Comparison of ENCODE assay signal across 14 cellular contexts in genomic region chr12:42090899-42091298, GRCh38. TPM values are rescaled to one million over a fixed set of nuclear protein-coding genes. Genes with fewer than 3 reads are reported as not detected.
DNase-seq lines count a peak whose midpoint lies in the region; ATAC-seq and TF ChIP-seq lines count a peak whose summit lies in the region.
"Had no signal": no experiment of that assay in that cellular context is flagged by ENCODE, and none has a peak within 500 bp of the region (broad histone marks: within the 10 kb centered on the region; RNA-seq: fewer than 3 reads in every experiment).

No MANE protein-coding gene starts in this region.

- no peaks in the 10 kb centered on the region for H3K9me3 Mint-ChIP-seq in activated T-helper 1 cell treated with anti-CD3 and anti-CD28 coated beads, Interleukin-12 subunit alpha, Interleukin-12 subunit beta, Interleukin-2, Interleukin-4 antibody, amounts not matched to agents 30 ng/mL and 10 ng/mL and 1 ng/mL, durations not matched to agents 14 hours and 24 hours and 36 hours
- H3K9me3 Mint-ChIP-seq: activated naive CD4-positive, alpha-beta T cell treated with anti-CD3 and anti-CD28 coated beads, Interleukin-2, amount 50 U/mL, for 24 hours; stimulated activated naive B cell treated with anti-CD40 and anti-IgM and Interleukin-4, amounts not matched to agents 10 μg/mL and 1 μg/mL and 100 μg/mL, for 72 hours had no signal

- no peak overlapping the region for H3K27ac Mint-ChIP-seq in activated T-helper 1 cell treated with anti-CD3 and anti-CD28 coated beads, Interleukin-12 subunit alpha, Interleukin-12 subunit beta, Interleukin-2, Interleukin-4 antibody, amounts not matched to agents 30 ng/mL and 10 ng/mL and 1 ng/mL, durations not matched to agents 14 hours and 24 hours and 36 hours
- H3K27ac Mint-ChIP-seq: activated naive CD4-positive, alpha-beta T cell treated with anti-CD3 and anti-CD28 coated beads, Interleukin-2, amount 50 U/mL, for 24 hours; stimulated activated naive B cell treated with anti-CD40 and anti-IgM and Interleukin-4, amounts not matched to agents 10 μg/mL and 1 μg/mL and 100 μg/mL, for 72 hours had no signal

- intact Hi-C loops in activated T-helper 1 cell treated with anti-CD3 and anti-CD28 coated beads, Interleukin-12 subunit alpha, Interleukin-12 subunit beta, Interleukin-2, Interleukin-4 antibody, amounts not matched to agents 30 ng/mL and 10 ng/mL and 1 ng/mL, durations not matched to agents 14 hours and 24 hours and 36 hours (cut with micrococcal nuclease), result no loop called here

- no peak overlapping the region for H3K4me3 Mint-ChIP-seq in activated T-helper 1 cell treated with anti-CD3 and anti-CD28 coated beads, Interleukin-12 subunit alpha, Interleukin-12 subunit beta, Interleukin-2, Interleukin-4 antibody, amounts not matched to agents 30 ng/mL and 10 ng/mL and 1 ng/mL, durations not matched to agents 14 hours and 24 hours and 36 hours
- H3K4me3 Mint-ChIP-seq: activated naive CD4-positive, alpha-beta T cell treated with anti-CD3 and anti-CD28 coated beads, Interleukin-2, amount 50 U/mL, for 24 hours; stimulated activated naive B cell treated with anti-CD40 and anti-IgM and Interleukin-4, amounts not matched to agents 10 μg/mL and 1 μg/mL and 100 μg/mL, for 72 hours had no signal

- TF ChIP-seq CTCF in AG09309 (IDR thresholded peaks at IDR 0.05; ENCODE audit: control insufficient read depth, insufficient read depth, low read depth, low read length, missing control alignments), result no peak
- no peak for TF ChIP-seq CTCF in choroid plexus epithelial cell (conservative IDR thresholded peaks at IDR 0.05; ENCODE audit: low read depth, low read length)

- ATAC-seq in HG03095 (IDR thresholded peaks at IDR 0.05; ENCODE audit: unreplicated experiment) (no peak), HG03521 (IDR thresholded peaks at IDR 0.05; ENCODE audit: unreplicated experiment) (no peak), HG03469 (IDR thresholded peaks at IDR 0.05; ENCODE audit: unreplicated experiment) (no peak)
- ATAC-seq: stimulated activated naive B cell treated with anti-CD40 and anti-IgM and Interleukin-4, amounts not matched to agents 10 μg/mL and 1 μg/mL and 100 μg/mL, for 72 hours had no signal

- no peaks in the 10 kb centered on the region for H3K27me3 Mint-ChIP-seq in activated T-helper 1 cell treated with anti-CD3 and anti-CD28 coated beads, Interleukin-12 subunit alpha, Interleukin-12 subunit beta, Interleukin-2, Interleukin-4 antibody, amounts not matched to agents 30 ng/mL and 10 ng/mL and 1 ng/mL, durations not matched to agents 14 hours and 24 hours and 36 hours (ENCODE audit: insufficient read depth)
- H3K27me3 Mint-ChIP-seq: activated naive CD4-positive, alpha-beta T cell treated with anti-CD3 and anti-CD28 coated beads, Interleukin-2, amount 50 U/mL, for 24 hours; stimulated activated naive B cell treated with anti-CD40 and anti-IgM and Interleukin-4, amounts not matched to agents 10 μg/mL and 1 μg/mL and 100 μg/mL, for 72 hours had no signal

- H3K4me1 Mint-ChIP-seq in activated T-helper 1 cell treated with anti-CD3 and anti-CD28 coated beads, Interleukin-12 subunit alpha, Interleukin-12 subunit beta, Interleukin-2, Interleukin-4 antibody, amounts not matched to agents 30 ng/mL and 10 ng/mL and 1 ng/mL, durations not matched to agents 14 hours and 24 hours and 36 hours (ENCODE audit: low read depth), result peaks cover 16% of the 10 kb centered on the region

- DNase-seq in AG09309 (ENCODE audit: low read depth) (peak; percentile 23), choroid plexus epithelial cell (ENCODE audit: low read depth) (peak; percentile 83), kidney tubule cell (ENCODE audit: low spot score) (peak; percentile 65)
- no peak for DNase-seq in activated T-helper 1 cell treated with anti-CD3 and anti-CD28 coated beads, Interleukin-12 subunit alpha, Interleukin-12 subunit beta, Interleukin-2, Interleukin-4 antibody, amounts not matched to agents 30 ng/mL and 10 ng/mL and 1 ng/mL, durations not matched to agents 14 hours and 24 hours and 36 hours (ENCODE audit: low spot score)
- DNase-seq: heart left ventricle; MM.1S; ovary; stimulated activated naive B cell treated with anti-CD40 and anti-IgM and Interleukin-4, amounts not matched to agents 10 μg/mL and 1 μg/mL and 100 μg/mL, for 72 hours had no signal

- no peak overlapping the region for H3K4me3 ChIP-seq in AG09309 (ENCODE audit: control insufficient read depth, low read depth, low read length)
- H3K4me3 ChIP-seq in choroid plexus epithelial cell (ENCODE audit: low read depth, low read length), result no peak overlapping the region
- H3K4me3 ChIP-seq: heart left ventricle, lung, ovary had no signal

- TF ChIP-seq EP300 in Ishikawa (IDR thresholded peaks at IDR 0.05; ENCODE audit: borderline replicate concordance), result no peak

- peaks cover 18% of the 10 kb centered on the region for H3K36me3 Mint-ChIP-seq in activated T-helper 1 cell treated with anti-CD3 and anti-CD28 coated beads, Interleukin-12 subunit alpha, Interleukin-12 subunit beta, Interleukin-2, Interleukin-4 antibody, amounts not matched to agents 30 ng/mL and 10 ng/mL and 1 ng/mL, durations not matched to agents 14 hours and 24 hours and 36 hours (ENCODE audit: low read depth)

- TF ChIP-seq RAD21 in Ishikawa (IDR thresholded peaks at IDR 0.05; ENCODE audit: low read depth), result no peak

TF ChIP-seq in Ishikawa, 13 proteins besides CTCF, POLR2A, EP300 and RAD21:
- TF ChIP-seq REST (IDR thresholded peaks at IDR 0.05; ENCODE audit: low read depth) (no peak), ZBTB7A (IDR thresholded peaks at IDR 0.05; ENCODE audit: low read depth) (no peak), TEAD4 (IDR thresholded peaks at IDR 0.05) (peak; percentile 75)

RNA-seq across cellular contexts. Expression of gene GXYLT1, which starts 53.8 kb away (rescaled TPM):
- total RNA-seq in activated T-helper 1 cell treated with anti-CD3 and anti-CD28 coated beads, Interleukin-12 subunit alpha, Interleukin-12 subunit beta, Interleukin-2, Interleukin-4 antibody, amounts not matched to agents 30 ng/mL and 10 ng/mL and 1 ng/mL, durations not matched to agents 14 hours and 24 hours and 36 hours, result 10.5 and 11.4 TPM in 2 replicates
